Comparison of ENCODE assay signal across 7 cellular contexts in the genomic region with DNA sequence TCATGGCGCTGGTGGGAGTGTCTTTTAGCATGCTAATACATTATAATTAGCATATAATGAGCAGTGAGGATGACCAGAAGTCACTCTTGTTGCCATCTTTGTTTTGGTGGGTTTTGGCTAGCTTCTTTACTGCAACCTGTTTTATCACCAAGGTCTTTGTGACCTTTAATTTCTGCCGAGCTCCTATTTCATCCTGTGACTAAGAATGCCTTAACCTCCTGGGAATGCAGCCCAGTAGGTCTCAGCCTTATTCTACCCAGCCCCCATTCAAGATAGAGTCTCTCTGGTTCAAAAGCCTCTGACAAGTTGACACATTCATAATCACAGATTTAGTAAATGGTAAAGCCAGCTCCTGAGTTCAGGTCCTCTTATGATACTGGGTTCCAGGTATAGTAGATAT.
DNase-seq lines count a peak whose midpoint lies in the region; ATAC-seq, FAIRE-seq and TF ChIP-seq lines count a peak whose summit lies in the region.
"Not testable (repeated sequence)": the region's sequence is repeated elsewhere in the genome, so short reads cannot be mapped to it uniquely, and the experiment has no call there.

No MANE protein-coding gene starts in this region.

- H3K27ac Mint-ChIP-seq in astrocyte (ENCODE audit: unreplicated experiment) = peak overlapping the region; percentile 68

- not testable (repeated sequence) for H3K27me3 Mint-ChIP-seq in astrocyte (ENCODE audit: low read depth, unreplicated experiment)

- TF ChIP-seq CTCF in PC-3 (conservative IDR thresholded peaks at IDR 0.05; ENCODE audit: low read depth, low read length); astrocyte (IDR thresholded peaks at IDR 0.05; ENCODE audit: insufficient read depth, low read depth, low read length); foreskin keratinocyte (conservative IDR thresholded peaks at IDR 0.05): not testable (repeated sequence)

- FAIRE-seq in astrocyte (lab: Jason Lieb, UNC) = not testable (repeated sequence)

- POLR2A ChIA-PET in PC-3 (lab: Charles Lee; ENCODE audit: unreplicated experiment) = not testable (repeated sequence)

- peak overlapping the region; percentile 35; the same call in 1 of the 2 replicates for H3K4me3 ChIP-seq in HUES48 (ENCODE audit: low read depth, low read length)
- not testable (repeated sequence) for H3K4me3 ChIP-seq in PC-3 (ENCODE audit: low read length); astrocyte (ENCODE audit: insufficient read depth, low read depth, low read length)

- CTCF ChIA-PET in PC-3 (lab: Charles Lee) = not testable (repeated sequence)

- H3K4me2 ChIP-seq in PC-3 (ENCODE audit: low read length) = 0 out of 2 replicates have a peak overlapping the region, but pooled peaks have one; percentile 8
- H3K4me2 ChIP-seq in astrocyte (ENCODE audit: low read length) = not testable (repeated sequence)

- not testable (repeated sequence) for BruUV-seq in PC-3 (replicated peaks; lab: Mats Ljungman, UMichigan)

- ATAC-seq in PC-3 (peak; percentile 62), foreskin keratinocyte (peak; percentile 50)

- H3K36me3 ChIP-seq in HUES48 (ENCODE audit: control insufficient read depth, insufficient read depth, low read length); PC-3 (ENCODE audit: low read depth, low read length); astrocyte (ENCODE audit: insufficient read depth, low read length): not testable (repeated sequence)

- not testable (repeated sequence) for H3K4me3 Mint-ChIP-seq in astrocyte (ENCODE audit: unreplicated experiment)

- H3K9ac ChIP-seq in HUES48 (ENCODE audit: low read depth, low read length); PC-3 (ENCODE audit: low read length); astrocyte (ENCODE audit: low read length): not testable (repeated sequence)

- not testable (repeated sequence) for H4K20me1 ChIP-seq in PC-3 (ENCODE audit: low read length); astrocyte (ENCODE audit: insufficient read depth, low read length)

- not testable (repeated sequence) for H3K9me3 Mint-ChIP-seq in astrocyte (ENCODE audit: unreplicated experiment)

- H3K9me2 ChIP-seq in PC-3 (replicated peaks; ENCODE audit: low read length) = not testable (repeated sequence)

- H3K79me2 ChIP-seq in PC-3 (ENCODE audit: low read length); astrocyte (ENCODE audit: insufficient read depth, low read length): not testable (repeated sequence)

- DNase-seq in ELR (ENCODE audit: low read depth) (peak; percentile 3), PC-3 (peak; percentile 65), foreskin keratinocyte (peak; percentile 6 to 46), kidney tubule cell (ENCODE audit: low spot score) (peak; percentile 67), renal cortical epithelial cell (ENCODE audit: low read depth) (peak; percentile 54)
- DNase-seq in astrocyte (ENCODE audit: low read depth) = not testable (repeated sequence)

- not testable (repeated sequence) for H3K9me3 ChIP-seq in HUES48 (ENCODE audit: control insufficient read depth, insufficient read depth, low read length); PC-3 (ENCODE audit: low read length); astrocyte (ENCODE audit: insufficient read depth, low read depth, low read length)

- not testable (repeated sequence) for H3K27me3 ChIP-seq in HUES48 (ENCODE audit: control insufficient read depth, insufficient read depth, low read length); PC-3 (ENCODE audit: low read length); astrocyte (ENCODE audit: insufficient read depth, low read length); foreskin keratinocyte

- not testable (repeated sequence) for H2AFZ ChIP-seq in PC-3 (ENCODE audit: low read length); astrocyte (ENCODE audit: low read depth, low read length)

- not testable (repeated sequence) for H3K36me3 Mint-ChIP-seq in astrocyte (ENCODE audit: low read depth, unreplicated experiment)

- intact Hi-C loops in PC-3 (cut with micrococcal nuclease) = not testable (repeated sequence)

- peak overlapping the region; percentile 91 for H3K27ac ChIP-seq in HUES48 (ENCODE audit: low read depth, low read length)
- not testable (repeated sequence) for H3K27ac ChIP-seq in PC-3 (ENCODE audit: low read length); astrocyte (ENCODE audit: low read depth, low read length); foreskin keratinocyte

- H3K4me1 ChIP-seq in HUES48 (ENCODE audit: control insufficient read depth, insufficient read depth, low read length) (peaks cover 29% of the 10 kb centered on the region), PC-3 (ENCODE audit: insufficient read depth, low read length) (peaks cover 20% of the 10 kb centered on the region)
- not testable (repeated sequence) for H3K4me1 ChIP-seq in astrocyte (ENCODE audit: insufficient read depth, low read length); foreskin keratinocyte

- peaks cover 22% of the 10 kb centered on the region for H3K4me1 Mint-ChIP-seq in astrocyte (ENCODE audit: low read depth, unreplicated experiment)

- not testable (repeated sequence) for H3F3A ChIP-seq in PC-3 (ENCODE audit: low read length, unreplicated experiment)
